Comparison of ENCODE assay signal across 15 cellular contexts in genomic region chr5:127306036-127306435, GRCh38.
A peak's percentile ranks its signal among the peaks of the same experiment; 100 is the strongest.
DNase-seq lines count a peak whose midpoint lies in the region; ATAC-seq lines count a peak whose summit lies in the region.
"Had no signal": no experiment of that assay in that cellular context is flagged by ENCODE, and none has a peak within 500 bp of the region (broad histone marks: within the 10 kb centered on the region; RNA-seq: fewer than 3 reads in every experiment).

No MANE protein-coding gene starts in this region.

- ATAC-seq in GM18520 (IDR thresholded peaks at IDR 0.05; ENCODE audit: unreplicated experiment): no peak
- no peak for ATAC-seq in HG02642 (IDR thresholded peaks at IDR 0.05; ENCODE audit: poor library complexity, unreplicated experiment)
- ATAC-seq: A549 had no signal

- peak overlapping the region; percentile 90 for H3K27ac ChIP-seq in caudate nucleus (ENCODE audit: low read depth, low read length)
- H3K27ac ChIP-seq in layer of hippocampus (ENCODE audit: low read depth, low read length): peak overlapping the region; percentile 83
- H3K27ac ChIP-seq in substantia nigra (ENCODE audit: low read depth, low read length, poor library complexity, severe bottlenecking): peak overlapping the region; percentile 90
- H3K27ac ChIP-seq: A549, C4-2B, GM23248 had no signal

- no peak for DNase-seq in caudate nucleus (lab: John Stamatoyannopoulos, UW)
- DNase-seq in substantia nigra (lab: John Stamatoyannopoulos, UW): peak in 2 of 49 donors; percentile 9 to 13
- no peak for DNase-seq in NCI-H345 treated with DMSO at 0.1 percent for 48 hours (lab: John Stamatoyannopoulos, UW; ENCODE audit: unreplicated experiment)
- DNase-seq: BE2C; Caco-2; CD4-positive, alpha-beta memory T cell; DND-41; GDM1; GM23248; H7 had no signal

- no peaks in the 10 kb centered on the region for H3K27me3 ChIP-seq in layer of hippocampus (ENCODE audit: control insufficient read depth, insufficient read depth, low read length)
